Comparison of ENCODE assay signal across 9 cellular contexts in genomic region chr17:19363460-19364035, GRCh38. TPM values are rescaled to one million over a fixed set of nuclear protein-coding genes. Genes with fewer than 3 reads are reported as not detected.
DNase-seq lines count a peak whose midpoint lies in the region; TF ChIP-seq lines count a peak whose summit lies in the region.
"Had no signal": no experiment of that assay in that cellular context is flagged by ENCODE, and none has a peak within 500 bp of the region (broad histone marks: within the 10 kb centered on the region; RNA-seq: fewer than 3 reads in every experiment).

No MANE protein-coding gene starts in this region.

- H3K27ac Mint-ChIP-seq in CD8-positive, alpha-beta memory T cell, result peak overlapping the region in 6 of 8 donors; percentile 70 to 95 (median 80)
- H3K27ac Mint-ChIP-seq in brain, result peak overlapping the region; percentile 70 to 98 (median 86)

- no peaks in the 10 kb centered on the region for H3K36me3 ChIP-seq in CD8-positive, alpha-beta memory T cell (ENCODE audit: insufficient read depth, low read length)
- H3K36me3 ChIP-seq in HEK293 (ENCODE audit: control insufficient read depth in 2 of 2, insufficient read depth in 1 of 2, low read length in 2 of 2) (peaks cover 0 to 17% of the 10 kb centered on the region in 2 experiments; a peak in 1 of 3 replicates), ovary (no peaks in the 10 kb centered on the region)
- H3K36me3 ChIP-seq: thoracic aorta had no signal

- CTCF ChIA-PET in CD8-positive, alpha-beta memory T cell (lab: Charles Lee), result interaction anchor here (0.8 to 8.0 kb wide), 34 partner anchors 8 to 408 kb away, joined by 3 to 152 read pairs (median 4); partner anchors contain the start of genes MAPK7 and MFAP4
- CTCF ChIA-PET in HEK293 (lab: Yijun Ruan, JAX), result interaction anchor here (0.6 to 5.6 kb wide), 53 partner anchors 9 to 875 kb away, joined by 3 to 156 read pairs (median 5); partner anchors contain the start of genes ALDH3A2, MAPK7, MFAP4 and RNF112

- no peak for TF ChIP-seq EP300 in ovary (IDR thresholded peaks at IDR 0.05)

- H3K4me3 Mint-ChIP-seq in CD8-positive, alpha-beta memory T cell, result peak overlapping the region in 4 of 7 donors; percentile 23 to 94 (median 48)
- peak overlapping the region; percentile 54 to 96 (median 91) for H3K4me3 Mint-ChIP-seq in brain

- TF ChIP-seq POLR2A in ovary (IDR thresholded peaks at IDR 0.05), result no peak

- H3K27me3 Mint-ChIP-seq in CD8-positive, alpha-beta memory T cell, result peaks cover 3 to 8% of the 10 kb centered on the region in 2 donors
- peaks cover 3% of the 10 kb centered on the region for H3K27me3 Mint-ChIP-seq in brain

- no peak for TF ChIP-seq CTCF in HEK293 (tag by site-specific recombination; IDR thresholded peaks at IDR 0.05)
- TF ChIP-seq CTCF in brain (conservative IDR thresholded peaks at IDR 0.05), result no peak
- TF ChIP-seq CTCF in ovary (IDR thresholded peaks at IDR 0.05), result no peak

- WGBS in ovary, 3 donors, result 53 to 65% (median 63%) methylated on average over 6 of the region's 6 CpGs

- peaks cover 12 to 19% (median 13%) of the 10 kb centered on the region in 3 donors for H3K4me1 Mint-ChIP-seq in CD8-positive, alpha-beta memory T cell
- H3K4me1 Mint-ChIP-seq in brain, result peaks cover 43% of the 10 kb centered on the region

- no peaks in the 10 kb centered on the region for H3K9me3 ChIP-seq in CD8-positive, alpha-beta memory T cell (ENCODE audit: low read length)
- no peaks in the 10 kb centered on the region for H3K9me3 ChIP-seq in HEK293 (ENCODE audit: control insufficient read depth, insufficient read depth, low read depth, low read length)
- no peaks in the 10 kb centered on the region for H3K9me3 ChIP-seq in ovary
- H3K9me3 ChIP-seq: thoracic aorta had no signal

- intact Hi-C loops in ovary (cut with DNase I), result loop anchor here (1.0 to 10.0 kb wide), 6 partner anchors 83 to 404 kb away; no protein-coding TSS in a partner anchor

- no peaks in the 10 kb centered on the region for H3K27me3 ChIP-seq in CD8-positive, alpha-beta memory T cell (ENCODE audit: insufficient read depth, low read length, poor library complexity, severe bottlenecking)
- no peaks in the 10 kb centered on the region for H3K27me3 ChIP-seq in ovary

- no peak overlapping the region for H3K4me3 ChIP-seq in CD8-positive, alpha-beta memory T cell (ENCODE audit: low read length)
- H3K4me3 ChIP-seq in HEK293 (ENCODE audit: low read depth, low read length) (no peak overlapping the region), ovary (no peak overlapping the region)

- H3K4me1 ChIP-seq in CD8-positive, alpha-beta memory T cell (ENCODE audit: insufficient read depth, low read length), result peaks cover 7% of the 10 kb centered on the region
- peaks cover 5% of the 10 kb centered on the region for H3K4me1 ChIP-seq in HEK293 (ENCODE audit: control insufficient read depth, insufficient read depth, low read length)
- H3K4me1 ChIP-seq in ovary (ENCODE audit: insufficient read depth), result peaks cover 2% of the 10 kb centered on the region

- no peaks in the 10 kb centered on the region for H3K9me3 Mint-ChIP-seq in CD8-positive, alpha-beta memory T cell
- no peaks in the 10 kb centered on the region for H3K9me3 Mint-ChIP-seq in brain

- DNase-seq in CD8-positive, alpha-beta memory T cell, result peak in 1 of 5 donors; percentile 42
- DNase-seq in ovary (peak in 3 of 5 donors; percentile 17 to 33 (median 19)), anterior cingulate cortex (lab: John Stamatoyannopoulos, UW) (no peak), NCI-H146 treated with DMSO at 0.1 percent for 48 hours (lab: John Stamatoyannopoulos, UW; ENCODE audit: unreplicated experiment) (no peak)
- no peak for DNase-seq in stimulated activated naive CD4-positive, alpha-beta T cell (lab: John Stamatoyannopoulos, UW)

- POLR2A ChIA-PET in CD8-positive, alpha-beta memory T cell (lab: Charles Lee), result interaction anchor here (1.0 to 1.8 kb wide), 3 partner anchors 15 to 284 kb away, joined by 4 to 18 read pairs (median 5); partner anchors contain the start of genes ALDH3A2 and MAPK7
- POLR2A ChIA-PET in HEK293 (lab: Yijun Ruan, JAX), result interaction anchor here (1.1 to 1.9 kb wide), 4 partner anchors 14 to 401 kb away, joined by 5 to 48 read pairs (median 8); partner anchors contain the start of gene MAPK7

- H3K36me3 Mint-ChIP-seq in CD8-positive, alpha-beta memory T cell, result peaks cover 0 to 2% (median 0%) of the 10 kb centered on the region in 3 donors
- H3K36me3 Mint-ChIP-seq in brain, result peaks cover 4% of the 10 kb centered on the region

- H3K27ac ChIP-seq in CD8-positive, alpha-beta memory T cell (ENCODE audit: low read depth, low read length), result no peak overlapping the region
- no peak overlapping the region for H3K27ac ChIP-seq in HEK293 (ENCODE audit: extremely low read depth, low read depth, low read length)
- H3K27ac ChIP-seq in ovary, result no peak overlapping the region

TF ChIP-seq in HEK293, 187 proteins besides CTCF, POLR2A, EP300 and RAD21:
- TF ChIP-seq GLIS1 (tag by site-specific recombination; IDR thresholded peaks at IDR 0.05) (0 out of 2 replicates have a peak, but pooled peaks have one; percentile 31), EGR2 (tag by site-specific recombination; IDR thresholded peaks at IDR 0.05; ENCODE audit: low read depth) (peak; percentile 33), ZNF518A (tag by site-specific recombination; conservative IDR thresholded peaks at IDR 0.05; ENCODE audit: low read depth) (no peak), ZFHX2 (tag by site-specific recombination; conservative IDR thresholded peaks at IDR 0.05) (peak; percentile 19; the same call in 1 of the 2 replicates)
TF ChIP-seq in HEK293: peak in this region for 3.

RNA-seq across cellular contexts. Expression of gene B9D1, which starts 1.0 kb away (rescaled TPM):
- 1 to 10 TPM; 4.8 to 6.8 TPM for total RNA-seq in CD8-positive, alpha-beta memory T cell
- 0.67 TPM for polyA plus RNA-seq in CD8-positive, alpha-beta memory T cell
- polyA plus RNA-seq in brain (ENCODE audit: insufficient read depth, low read depth, low replicate concordance) (46.8 TPM), ovary (10 to 100 TPM; 11.9 to 16.8 TPM)
- 10 to 100 TPM; 19.6 to 60.5 (median 26.9) TPM for total RNA-seq in ovary

RNA-seq across cellular contexts. Expression of gene MAPK7, which starts 14.8 kb away (rescaled TPM):
- total RNA-seq in CD8-positive, alpha-beta memory T cell, result 10 to 100 TPM; 15.1 to 19.8 TPM
- polyA plus RNA-seq in CD8-positive, alpha-beta memory T cell, result 11.2 TPM
- polyA plus RNA-seq in brain (ENCODE audit: insufficient read depth, low read depth, low replicate concordance) (38.3 TPM), ovary (10 to 100 TPM; 15.2 to 23.0 TPM)
- 10 to 100 TPM; 14.3 to 74.6 (median 40.6) TPM for total RNA-seq in ovary

RNA-seq across cellular contexts. Expression of gene MFAP4, which starts 23.4 kb away (rescaled TPM):
- not detected for total RNA-seq in CD8-positive, alpha-beta memory T cell
- polyA plus RNA-seq in CD8-positive, alpha-beta memory T cell, result not detected
- polyA plus RNA-seq in brain (ENCODE audit: insufficient read depth, low read depth, low replicate concordance), result 30.0 TPM
- 100 to 1,000 TPM in 5 of 7 donors, 10 to 100 TPM in 2; 46.5 to 285 (median 168) TPM for total RNA-seq in ovary
- 100 to 1,000 TPM; 179 to 380 TPM for polyA plus RNA-seq in ovary
- total RNA-seq: HT-29 had no signal

RNA-seq across cellular contexts. Expression of gene RNF112, which starts 47.5 kb away (rescaled TPM):
- total RNA-seq in CD8-positive, alpha-beta memory T cell, result under 1 TPM; 0.18 to 0.22 TPM
- polyA plus RNA-seq in CD8-positive, alpha-beta memory T cell, result not detected
- 14.3 TPM for polyA plus RNA-seq in brain (ENCODE audit: insufficient read depth, low read depth, low replicate concordance)
- total RNA-seq in ovary, result 1 to 10 TPM in 5 of 7 donors, under 1 TPM in 2; 0.24 to 6.9 (median 2.1) TPM
- polyA plus RNA-seq in ovary, result 1 to 10 TPM; 1.4 to 1.6 TPM
- total RNA-seq: HT-29 had no signal

Comparison
In these comparisons a context has a peak if more than half of its experiments do, and no peak if none do; other contexts are left out.
1. DNase-seq: peak in ovary (3 of 5); none in anterior cingulate cortex (0 of 58), stimulated activated naive CD4-positive, alpha-beta T cell (0 of 6) and NCI-H146 treated with DMSO at 0.1 percent for 48 hours (single experiment).
2. RNA of gene MFAP4, which starts 23.4 kb away (polyA plus RNA-seq): 179 to 380 TPM in ovary and 30.0 TPM in brain (single experiment); not detected in CD8-positive, alpha-beta memory T cell (single experiment); every median in the first group is over 10 times any median in the second.